In genomic region chr13:114118763-114119123, GRCh38 we compare ENCODE assay signal across 8 cellular contexts. TPM values are rescaled to one million over a fixed set of nuclear protein-coding genes. Genes with fewer than 3 reads are reported as not detected.
DNase-seq lines count a peak whose midpoint lies in the region; ATAC-seq, FAIRE-seq and TF ChIP-seq lines count a peak whose summit lies in the region.

No MANE protein-coding gene starts in this region.

- DNase-seq in T-helper 1 cell: no peak
- DNase-seq in breast epithelium (ENCODE audit: low spot score in 2 of 2): no peak
- no peak for DNase-seq in HepG2 (ENCODE audit: low spot score)
- DNase-seq in transverse colon: no peak
- no peak for DNase-seq in GM13977 (ENCODE audit: low spot score)
- no peak for DNase-seq in cortex of kidney (lab: John Stamatoyannopoulos, UW)
- no peak for DNase-seq in SKM-1 (lab: John Stamatoyannopoulos, UW; ENCODE audit: unreplicated experiment)

- intact Hi-C loops in breast epithelium (cut with DNase I; ENCODE audit: low total_unique reads) (loop anchor here (2.0 kb wide), 1 partner anchor 28 kb away; no protein-coding TSS in a partner anchor), HepG2 (cut with micrococcal nuclease; ENCODE audit: unreplicated experiment) (loop anchor here (2.0 kb wide), 1 partner anchor 18 kb away; no protein-coding TSS in a partner anchor), transverse colon (cut with DNase I; ENCODE audit: low total_unique reads) (no loop called here)

- H3K27me3 Mint-ChIP-seq in T-helper 1 cell treated with Interleukin-12 subunit alpha and Interleukin-12 subunit beta and Interleukin-4 antibody, amounts not matched to agents 30 μg/mL and 1 μg/mL, for 36 hours (ENCODE audit: low read depth): no peaks in the 10 kb centered on the region

- WGBS in HepG2 (ENCODE audit: low lambda C conversion rate): under 1% methylated on average over 5 of the region's 6 CpGs
- 12 to 14% methylated on average over 3 to 6 of the region's 6 CpGs for WGBS in transverse colon (ENCODE audit: low coverage in 1 of 2), 2 donors

- TF ChIP-seq EP300 in HepG2 (IDR thresholded peaks at IDR 0.05; ENCODE audit: low read depth in 2 of 2, low read length in 2 of 2) (no peak), HepG2 (CRISPR knock-in tag; IDR thresholded peaks at IDR 0.05; ENCODE audit: borderline replicate concordance) (no peak), transverse colon (IDR thresholded peaks at IDR 0.05; ENCODE audit: low read depth) (no peak)

- peak overlapping the region in 2 of 3 donors; percentile 30 to 59 for H3K4me3 ChIP-seq in breast epithelium
- 0 out of 6 replicates have a peak overlapping the region, but pooled peaks of 1 of the 3 experiments have one; percentile 13 for H3K4me3 ChIP-seq in HepG2 (replicated peaks in 1 of 3; ENCODE audit: insufficient read depth in 1 of 3, low read depth in 2 of 3, low read length in 3 of 3)
- H3K4me3 ChIP-seq in transverse colon: peak overlapping the region in 1 of 4 donors; percentile 7

- H3K4me1 Mint-ChIP-seq in T-helper 1 cell treated with Interleukin-12 subunit alpha and Interleukin-12 subunit beta and Interleukin-4 antibody, amounts not matched to agents 30 μg/mL and 1 μg/mL, for 36 hours (ENCODE audit: low read depth): peaks cover 42% of the 10 kb centered on the region

- H3K9ac ChIP-seq in HepG2 (ENCODE audit: insufficient read depth, low read depth, low read length): no peak overlapping the region

- H3K4me3 Mint-ChIP-seq in T-helper 1 cell treated with Interleukin-12 subunit alpha and Interleukin-12 subunit beta and Interleukin-4 antibody, amounts not matched to agents 30 μg/mL and 1 μg/mL, for 36 hours: peak overlapping the region; percentile 51

- peak overlapping the region; percentile 55; the same call in 1 of the 2 replicates for H3K4me2 ChIP-seq in HepG2 (ENCODE audit: low read depth, low read length)

- no peak for FAIRE-seq in HepG2 (lab: Jason Lieb, UNC)

- no peaks in the 10 kb centered on the region for H3K9me3 Mint-ChIP-seq in T-helper 1 cell treated with Interleukin-12 subunit alpha and Interleukin-12 subunit beta and Interleukin-4 antibody, amounts not matched to agents 30 μg/mL and 1 μg/mL, for 36 hours

- H3K27me3 ChIP-seq in breast epithelium (no peaks in the 10 kb centered on the region), HepG2 (ENCODE audit: control insufficient read depth in 1 of 2, insufficient read depth in 2 of 2, low read length in 2 of 2) (peaks cover 3 to 33% of the 10 kb centered on the region in 2 experiments; a peak in 4 of 5 replicates), transverse colon (no peaks in the 10 kb centered on the region)

- in situ Hi-C loops in HepG2 (cut with HindIII; ENCODE audit: extremely low pct_ligation_motif_present, low pct_unique_long_range_greater_than_20kb): no loop called here
- in situ Hi-C loops in transverse colon (cut with MboI; ENCODE audit: low pct_ligation_motif_present in 1 of 4, low pct_unique_long_range_greater_than_20kb in 1 of 4, low sequenced_read_pairs in 3 of 4): no loop called here
- in situ Hi-C loops in GM13977 (cut with MboI; ENCODE audit: low pct_unique_long_range_greater_than_20kb, low sequenced_read_pairs, unreplicated experiment): no loop called here

- H3K79me2 ChIP-seq in HepG2 (ENCODE audit: insufficient read depth, low read length): no peaks in the 10 kb centered on the region

- no peak for TF ChIP-seq POLR2A in breast epithelium (IDR thresholded peaks at IDR 0.05)
- TF ChIP-seq POLR2A in HepG2 (IDR thresholded peaks at IDR 0.05; ENCODE audit: insufficient read depth in 1 of 2, low read depth in 2 of 2, low read length in 2 of 2): no peak
- TF ChIP-seq POLR2A in transverse colon (IDR thresholded peaks at IDR 0.05): no peak

- H3K4me1 ChIP-seq in breast epithelium (no peaks in the 10 kb centered on the region), HepG2 (ENCODE audit: insufficient read depth, low read length) (peaks cover 34% of the 10 kb centered on the region), transverse colon (peaks cover 21 to 62% (median 51%) of the 10 kb centered on the region in 4 donors)

- CTCF ChIA-PET in HepG2 (lab: Yijun Ruan, JAX; ENCODE audit: low intra/inter-chr PET ratio, low total read pairs): no interaction called here

- TF ChIP-seq RAD21 in HepG2 (CRISPR knock-in tag; IDR thresholded peaks at IDR 0.05): no peak

- H3K36me3 ChIP-seq in breast epithelium: no peaks in the 10 kb centered on the region
- H3K36me3 ChIP-seq in HepG2 (replicated peaks in 1 of 2; ENCODE audit: control insufficient read depth in 1 of 2, insufficient read depth in 2 of 2, low read length in 2 of 2): no peaks in the 10 kb centered on the region
- no peaks in the 10 kb centered on the region for H3K36me3 ChIP-seq in transverse colon

- H3K27ac Mint-ChIP-seq in T-helper 1 cell treated with Interleukin-12 subunit alpha and Interleukin-12 subunit beta and Interleukin-4 antibody, amounts not matched to agents 30 μg/mL and 1 μg/mL, for 36 hours: peak overlapping the region; percentile 63

- H3K9me3 ChIP-seq in breast epithelium (no peaks in the 10 kb centered on the region), HepG2 (ENCODE audit: low read length) (no peaks in the 10 kb centered on the region), transverse colon (no peaks in the 10 kb centered on the region)

- H3K27ac ChIP-seq in breast epithelium: peak overlapping the region; percentile 64 to 82
- no peak overlapping the region for H3K27ac ChIP-seq in HepG2 (ENCODE audit: extremely low read length, insufficient read depth, low read length)
- H3K27ac ChIP-seq in transverse colon: peak overlapping the region; percentile 74 to 83 (median 76)

- H3K36me3 Mint-ChIP-seq in T-helper 1 cell treated with Interleukin-12 subunit alpha and Interleukin-12 subunit beta and Interleukin-4 antibody, amounts not matched to agents 30 μg/mL and 1 μg/mL, for 36 hours (ENCODE audit: low read depth): peaks cover 34% of the 10 kb centered on the region

- ATAC-seq in HepG2: no peak

- no peak for TF ChIP-seq CTCF in breast epithelium (IDR thresholded peaks at IDR 0.05)
- no peak for TF ChIP-seq CTCF in HepG2 (CRISPR knock-in tag; IDR thresholded peaks at IDR 0.05)
- no peak for TF ChIP-seq CTCF in transverse colon (IDR thresholded peaks at IDR 0.05)
- no peak for TF ChIP-seq CTCF in GM13977 (IDR thresholded peaks at IDR 0.05; ENCODE audit: extremely low read depth, insufficient read depth, missing control alignments)

- no peak overlapping the region for H2AFZ ChIP-seq in HepG2 (ENCODE audit: low read length)

- no peaks in the 10 kb centered on the region for H4K20me1 ChIP-seq in HepG2 (ENCODE audit: insufficient read depth, low read length)

- no TSS peak for BruUV-seq in HepG2 (replicated peaks; lab: Mats Ljungman, UMichigan)

- POLR2A ChIA-PET in HepG2 (lab: Yijun Ruan, JAX): no interaction called here

TF ChIP-seq in HepG2, 621 proteins besides CTCF, POLR2A, EP300 and RAD21 (continues in another document):
- TF ChIP-seq SP5 (CRISPR knock-in tag; IDR thresholded peaks at IDR 0.05; ENCODE audit: borderline replicate concordance, low read depth) (no peak), SNAPC2 (CRISPR knock-in tag; IDR thresholded peaks at IDR 0.05) (no peak), SETDB1 (CRISPR knock-in tag; IDR thresholded peaks at IDR 0.05; ENCODE audit: borderline replicate concordance) (no peak), MAZ (IDR thresholded peaks at IDR 0.05; ENCODE audit: borderline replicate concordance, low read depth, low read length) (no peak), MAZ (CRISPR knock-in tag; IDR thresholded peaks at IDR 0.05; ENCODE audit: low read depth) (no peak), HOXA9 (CRISPR knock-in tag; IDR thresholded peaks at IDR 0.05; ENCODE audit: borderline replicate concordance) (no peak), SMAD3 (CRISPR knock-in tag; IDR thresholded peaks at IDR 0.05) (no peak)

RNA-seq across cellular contexts. Expression of gene RASA3, which starts 13.7 kb away (rescaled TPM):
- total RNA-seq in breast epithelium (10 to 100 TPM; 14.2 to 54.9 (median 31.5) TPM), HepG2 (2016; rRNA removed; fragmentation: Illumina TruSeq; extraction: Trizol) (not detected in 2 replicates), transverse colon (10 to 100 TPM in 1 of 4 donors, 1 to 10 TPM in 3; 4.4 to 15.6 (median 8.5) TPM)
- total RNA-seq in HepG2 (2016; cell fraction: cytosol; rRNA removed; fragmentation: Illumina TruSeq; extraction: Trizol; ENCODE audit: low read depth): not detected in 2 replicates
- total RNA-seq in HepG2 (2016; cell fraction: insoluble cytoplasmic fraction; rRNA removed; fragmentation: Illumina TruSeq; extraction: Trizol): 0.06 and 0.09 TPM in 2 replicates
- total RNA-seq in HepG2 (2016; cell fraction: membrane; rRNA removed; fragmentation: Illumina TruSeq; extraction: Trizol): not detected in 2 replicates
- total RNA-seq in HepG2 (2016; cell fraction: nucleus; rRNA removed; fragmentation: Illumina TruSeq; extraction: Trizol): 0.09 TPM in 1 of 2 replicates, not detected in the other
- polyA plus RNA-seq in HepG2 (2011; rRNA removed): 0.05 and 0.07 TPM in 2 replicates
- polyA plus RNA-seq in HepG2 (2011; cell fraction: cytosol; rRNA removed): 0.09 TPM in 2 replicates
- polyA plus RNA-seq in HepG2 (2011; cell fraction: nucleus; rRNA removed): 0.14 and 0.21 TPM in 2 replicates
- polyA plus RNA-seq in HepG2 (2012): 0.04 TPM in 1 of 2 replicates, not detected in the other
- polyA plus RNA-seq in HepG2 (2016; cell fraction: cytosol; fragmentation: Illumina TruSeq; extraction: Trizol; ENCODE audit: low read depth): not detected in 2 replicates
- polyA plus RNA-seq in HepG2 (2016; cell fraction: insoluble cytoplasmic fraction; fragmentation: Illumina TruSeq; extraction: Trizol; ENCODE audit: low read depth): not detected in 2 replicates
- polyA plus RNA-seq in HepG2 (2016; cell fraction: membrane; fragmentation: Illumina TruSeq; extraction: Trizol; ENCODE audit: low read depth): not detected in 2 replicates
- polyA plus RNA-seq in HepG2 (2016; cell fraction: nucleus; fragmentation: Illumina TruSeq; extraction: Trizol; ENCODE audit: insufficient read depth, low read depth): 0.11 TPM in 1 of 2 replicates, not detected in the other
- 0.20 and 10.0 TPM in 2 replicates for polyA minus RNA-seq in HepG2 (2011; rRNA and poly(A)+ RNA removed; ENCODE audit: low replicate concordance)
- polyA minus RNA-seq in HepG2 (2011; cell fraction: cytosol; rRNA and poly(A)+ RNA removed): 0.20 and 0.26 TPM in 2 replicates
- 0.12 and 0.26 TPM in 2 replicates for polyA minus RNA-seq in HepG2 (2011; cell fraction: nucleus; rRNA and poly(A)+ RNA removed)
